In genomic region chr18:10519999-10520935, GRCh38 we compare ENCODE assay signal across 1 cellular context.
TF ChIP-seq lines count a peak whose summit lies in the region.

No MANE protein-coding gene starts in this region.

TF ChIP-seq in HEK293, 187 proteins besides CTCF, POLR2A, EP300 and RAD21 (continued from another document):
- no peak for TF ChIP-seq ZSCAN5A (tag by site-specific recombination; IDR thresholded peaks at IDR 0.05)
- TF ChIP-seq PRDM4 (tag by site-specific recombination; IDR thresholded peaks at IDR 0.05): no peak
- TF ChIP-seq ZNF768 (tag by site-specific recombination; IDR thresholded peaks at IDR 0.05): 0 out of 2 replicates have a peak, but pooled peaks have one; percentile 23
- TF ChIP-seq ZNF549 (tag by site-specific recombination; IDR thresholded peaks at IDR 0.05): no peak
- TF ChIP-seq MYNN (tag by site-specific recombination; IDR thresholded peaks at IDR 0.05; ENCODE audit: borderline replicate concordance): no peak
- 0 out of 2 replicates have a peak, but pooled peaks have one; percentile 18 for TF ChIP-seq IKZF3 (tag by site-specific recombination; IDR thresholded peaks at IDR 0.05)
- TF ChIP-seq ZBTB21 (tag by site-specific recombination; IDR thresholded peaks at IDR 0.05): no peak
- TF ChIP-seq ZNF26 (tag by site-specific recombination; IDR thresholded peaks at IDR 0.05): no peak
- TF ChIP-seq ZNF433 (tag by site-specific recombination; IDR thresholded peaks at IDR 0.05; ENCODE audit: low read depth): no peak
- no peak for TF ChIP-seq ZNF391 (tag by site-specific recombination; IDR thresholded peaks at IDR 0.05; ENCODE audit: borderline replicate concordance, low read depth)
- no peak for TF ChIP-seq ZFP3 (tag by site-specific recombination; IDR thresholded peaks at IDR 0.05; ENCODE audit: low read depth)
